Comparison of ENCODE assay signal across 9 cellular contexts in genomic region chr1:38803647-38804046, GRCh38. TPM values are rescaled to one million over a fixed set of nuclear protein-coding genes. Genes with fewer than 3 reads are reported as not detected.
DNase-seq lines count a peak whose midpoint lies in the region; ATAC-seq, FAIRE-seq and TF ChIP-seq lines count a peak whose summit lies in the region.
"Had no signal": no experiment of that assay in that cellular context is flagged by ENCODE, and none has a peak within 500 bp of the region (broad histone marks: within the 10 kb centered on the region; RNA-seq: fewer than 3 reads in every experiment).

No MANE protein-coding gene starts in this region.

- H3K4me3 ChIP-seq in BLaER1 = peak overlapping the region; percentile 67
- H3K4me3 ChIP-seq in HL-60 (replicated peaks; ENCODE audit: insufficient read depth, low read length) = peak overlapping the region; percentile 6; the same call in 1 of the 2 replicates
- H3K4me3 ChIP-seq in coronary artery = peak overlapping the region; percentile 62
- H3K4me3 ChIP-seq: PC-9 had no signal

- peak overlapping the region in 7 of 8 donors; percentile 12 to 81 (median 57) for H3K4me3 Mint-ChIP-seq in naive B cell

- H3K27ac Mint-ChIP-seq in naive B cell = peak overlapping the region in 1 of 6 donors; percentile 73

- no peak overlapping the region for H3K27ac ChIP-seq in BLaER1
- no peak overlapping the region for H3K27ac ChIP-seq in HL-60 (replicated peaks)
- H3K27ac ChIP-seq in coronary artery = no peak overlapping the region
- H3K27ac ChIP-seq: PC-9 had no signal

- H3K36me3 ChIP-seq in BLaER1 = no peaks in the 10 kb centered on the region

- peaks cover 8% of the 10 kb centered on the region; the same call in 1 of the 2 replicates for H3K4me1 ChIP-seq in BLaER1

- TF ChIP-seq CTCF in HL-60 (IDR thresholded peaks at IDR 0.05; ENCODE audit: insufficient read depth, low read length) (no peak), coronary artery (IDR thresholded peaks at IDR 0.05) (no peak), D721Med (IDR thresholded peaks at IDR 0.05; ENCODE audit: insufficient read depth, missing control alignments) (no peak)

- H3K4me2 ChIP-seq in BLaER1 = peak overlapping the region; percentile 96
- H3K4me2 ChIP-seq: PC-9 had no signal

- H3K36me3 Mint-ChIP-seq in naive B cell = no peaks in the 10 kb centered on the region

- H3K9me3 ChIP-seq in BLaER1 = peaks cover 40% of the 10 kb centered on the region

- DNase-seq in HL-60 (ENCODE audit: low read depth in 1 of 2, low spot score in 1 of 2) (no peak), coronary artery (ENCODE audit: low spot score) (no peak), naive B cell (no peak), DMS53 treated with DMSO at 0.1 percent for 48 hours (lab: John Stamatoyannopoulos, UW; ENCODE audit: unreplicated experiment) (no peak), D721Med (ENCODE audit: insufficient read length, low spot score) (no peak), GM19239 (ENCODE audit: insufficient read length, low spot score) (no peak)
- DNase-seq: PC-9 had no signal

- peaks cover 0 to 7% (median 0%) of the 10 kb centered on the region in 7 donors for H3K9me3 Mint-ChIP-seq in naive B cell

- H3K27me3 Mint-ChIP-seq in naive B cell = peaks cover 52 to 83% (median 61%) of the 10 kb centered on the region in 3 donors

- H3K27me3 ChIP-seq in BLaER1 (peaks cover 47% of the 10 kb centered on the region), HL-60 (ENCODE audit: insufficient read depth, poor library complexity, severe bottlenecking) (peaks cover 24% of the 10 kb centered on the region)

- no peaks in the 10 kb centered on the region for H4K20me1 ChIP-seq in BLaER1

- peaks cover 0 to 7% (median 4%) of the 10 kb centered on the region in 3 donors for H3K4me1 Mint-ChIP-seq in naive B cell

- no peak for ATAC-seq in naive B cell (ENCODE audit: low read depth in 2 of 2)
- ATAC-seq in GM19328 (IDR thresholded peaks at IDR 0.05; ENCODE audit: unreplicated experiment) = no peak

- H3K9ac ChIP-seq in BLaER1 = no peak overlapping the region

- FAIRE-seq in D721Med (lab: Jason Lieb, UNC) = no peak
- no peak for FAIRE-seq in GM19239 (lab: Jason Lieb, UNC)

RNA-seq across cellular contexts. Expression of gene RRAGC, which starts 55.9 kb away (rescaled TPM):
- polyA plus RNA-seq in naive B cell (ENCODE audit: low read depth in 6 of 6) = 10 to 100 TPM; 13.9 to 18.7 (median 14.8) TPM

Comparison
In these comparisons a context has a peak if more than half of its experiments do, and no peak if none do; other contexts are left out.
1. H3K4me3 ChIP-seq: peak in every context shown above with its lines; median percentile 67 in BLaER1; 62 in coronary artery; 6 in HL-60.